In genomic region chr15:98754283-98755022, GRCh38 we compare ENCODE assay signal across 8 cellular contexts.
DNase-seq lines count a peak whose midpoint lies in the region; ATAC-seq and TF ChIP-seq lines count a peak whose summit lies in the region.

No MANE protein-coding gene starts in this region.

- H4K20me1 ChIP-seq in GM23338 (replicated peaks; ENCODE audit: insufficient read depth): peaks cover 60% of the 10 kb centered on the region; the same call in 1 of the 2 replicates

- no peaks in the 10 kb centered on the region for H3K36me3 Mint-ChIP-seq in GM23338 (ENCODE audit: low read depth)
- no peaks in the 10 kb centered on the region for H3K36me3 Mint-ChIP-seq in activated CD4-positive, alpha-beta T cell treated with anti-CD3 and anti-CD28 coated beads, Interleukin-2, amount 10 ng/mL, durations not matched to agents 7 days and 5 days (ENCODE audit: low read depth)

- H3K4me3 ChIP-seq in GM23338 (no peak overlapping the region), skeletal muscle satellite cell (ENCODE audit: low read length) (peak overlapping the region; percentile 40)

- ATAC-seq in GM23338 (peak; percentile 75), left ventricle myocardium superior (peak; percentile 50), HG03571 (IDR thresholded peaks at IDR 0.05; ENCODE audit: unreplicated experiment) (no peak)

- H3K36me3 ChIP-seq in GM23338 (ENCODE audit: insufficient read depth) (no peaks in the 10 kb centered on the region), skeletal muscle satellite cell (ENCODE audit: insufficient read depth, low read length) (no peaks in the 10 kb centered on the region)

- H3K4me2 ChIP-seq in GM23338 (peak overlapping the region; percentile 70), skeletal muscle satellite cell (ENCODE audit: low read length) (peak overlapping the region; percentile 73)

- H3K4me1 ChIP-seq in GM23338 (ENCODE audit: insufficient read depth) (peaks cover 43% of the 10 kb centered on the region), skeletal muscle satellite cell (ENCODE audit: control insufficient read depth, insufficient read depth, low read length) (peaks cover 20% of the 10 kb centered on the region)

- no peaks in the 10 kb centered on the region for H3K9me3 ChIP-seq in skeletal muscle satellite cell (replicated peaks; ENCODE audit: low read length)

- no peaks in the 10 kb centered on the region for H3K9me2 ChIP-seq in GM23338 (ENCODE audit: insufficient read depth)

- H3K4me3 Mint-ChIP-seq in GM23338: peak overlapping the region; percentile 27; the same call in 1 of the 3 replicates
- no peak overlapping the region for H3K4me3 Mint-ChIP-seq in activated CD4-positive, alpha-beta T cell treated with anti-CD3 and anti-CD28 coated beads, Interleukin-2, amount 10 ng/mL, durations not matched to agents 7 days and 5 days

- peak overlapping the region; percentile 55 for H3K27ac ChIP-seq in GM23338 (ENCODE audit: low read depth)
- peak overlapping the region; percentile 49 for H3K27ac ChIP-seq in VCaP

- intact Hi-C loops in left ventricle myocardium superior (cut with micrococcal nuclease): no loop called here

- no peaks in the 10 kb centered on the region for H3F3A ChIP-seq in GM23338 (replicated peaks; ENCODE audit: low read depth)

- no peak for TF ChIP-seq CTCF in GM23338 (conservative IDR thresholded peaks at IDR 0.05; ENCODE audit: low read depth in 2 of 2)
- no peak for TF ChIP-seq CTCF in VCaP (conservative IDR thresholded peaks at IDR 0.05)

- no peak overlapping the region for H2AFZ ChIP-seq in GM23338

- peaks cover 2% of the 10 kb centered on the region for H3K27me3 Mint-ChIP-seq in GM23338 (ENCODE audit: insufficient read depth, low read depth, poor library complexity)
- no peaks in the 10 kb centered on the region for H3K27me3 Mint-ChIP-seq in activated CD4-positive, alpha-beta T cell treated with anti-CD3 and anti-CD28 coated beads, Interleukin-2, amount 10 ng/mL, durations not matched to agents 7 days and 5 days

- peaks cover 51% of the 10 kb centered on the region for H3K4me1 Mint-ChIP-seq in GM23338
- H3K4me1 Mint-ChIP-seq in activated CD4-positive, alpha-beta T cell treated with anti-CD3 and anti-CD28 coated beads, Interleukin-2, amount 10 ng/mL, durations not matched to agents 7 days and 5 days: peaks cover 4% of the 10 kb centered on the region

- H3K27me3 ChIP-seq in GM23338 (ENCODE audit: insufficient read depth): no peaks in the 10 kb centered on the region
- no peaks in the 10 kb centered on the region for H3K27me3 ChIP-seq in skeletal muscle satellite cell (ENCODE audit: control insufficient read depth, insufficient read depth, low read length)

- peak; percentile 59 for DNase-seq in GM23338 (ENCODE audit: low spot score)
- no peak for DNase-seq in left ventricle myocardium superior
- DNase-seq in T-helper 9 cell: no peak
- DNase-seq in activated CD4-positive, alpha-beta T cell treated with anti-CD3 and anti-CD28 coated beads, Interleukin-2, amount 10 ng/mL, durations not matched to agents 7 days and 5 days: no peak
- DNase-seq in NCI-H146 treated with DMSO at 0.1 percent for 48 hours (lab: John Stamatoyannopoulos, UW; ENCODE audit: unreplicated experiment): no peak

- POLR2A ChIA-PET in activated CD4-positive, alpha-beta T cell treated with anti-CD3 and anti-CD28 coated beads, Interleukin-2, amount 10 ng/mL, durations not matched to agents 7 days and 5 days (lab: Charles Lee): no interaction called here

- CTCF ChIA-PET in activated CD4-positive, alpha-beta T cell treated with anti-CD3 and anti-CD28 coated beads, Interleukin-2, amount 10 ng/mL, durations not matched to agents 7 days and 5 days (lab: Charles Lee): no interaction called here

- peaks cover 100% of the 10 kb centered on the region for H3K79me2 ChIP-seq in GM23338 (replicated peaks; ENCODE audit: insufficient read depth)

- no peaks in the 10 kb centered on the region; the same call in 2 of the 3 replicates for H3K9me3 Mint-ChIP-seq in GM23338
- H3K9me3 Mint-ChIP-seq in activated CD4-positive, alpha-beta T cell treated with anti-CD3 and anti-CD28 coated beads, Interleukin-2, amount 10 ng/mL, durations not matched to agents 7 days and 5 days: no peaks in the 10 kb centered on the region

- peak overlapping the region; percentile 42 for H3K9ac ChIP-seq in skeletal muscle satellite cell (ENCODE audit: low read depth, low read length)

- peak overlapping the region; percentile 67 for H3K27ac Mint-ChIP-seq in GM23338
- H3K27ac Mint-ChIP-seq in activated CD4-positive, alpha-beta T cell treated with anti-CD3 and anti-CD28 coated beads, Interleukin-2, amount 10 ng/mL, durations not matched to agents 7 days and 5 days: no peak overlapping the region

TF ChIP-seq in GM23338, 12 proteins besides CTCF, POLR2A, EP300 and RAD21 (continues in another document):
- TF ChIP-seq ZNF114 (CRISPR knock-in tag; IDR thresholded peaks at IDR 0.05) (no peak), REST (IDR thresholded peaks at IDR 0.05; ENCODE audit: unreplicated experiment) (no peak), STAT1 (IDR thresholded peaks at IDR 0.05; ENCODE audit: unreplicated experiment) (no peak), JUNB (IDR thresholded peaks at IDR 0.05; ENCODE audit: unreplicated experiment) (no peak), POLR2AphosphoS5 (IDR thresholded peaks at IDR 0.05; ENCODE audit: low read depth) (no peak), ETS1 (IDR thresholded peaks at IDR 0.05) (no peak), EZH2phosphoT487 (IDR thresholded peaks at IDR 0.05; ENCODE audit: unreplicated experiment) (no peak), ZNF331 (CRISPR knock-in tag; IDR thresholded peaks at IDR 0.05; ENCODE audit: low read depth) (no peak), CREB1 (CRISPR knock-in tag; IDR thresholded peaks at IDR 0.05; ENCODE audit: low read depth) (no peak)
